Comparison of ENCODE assay signal across 8 cellular contexts in the genomic region with DNA sequence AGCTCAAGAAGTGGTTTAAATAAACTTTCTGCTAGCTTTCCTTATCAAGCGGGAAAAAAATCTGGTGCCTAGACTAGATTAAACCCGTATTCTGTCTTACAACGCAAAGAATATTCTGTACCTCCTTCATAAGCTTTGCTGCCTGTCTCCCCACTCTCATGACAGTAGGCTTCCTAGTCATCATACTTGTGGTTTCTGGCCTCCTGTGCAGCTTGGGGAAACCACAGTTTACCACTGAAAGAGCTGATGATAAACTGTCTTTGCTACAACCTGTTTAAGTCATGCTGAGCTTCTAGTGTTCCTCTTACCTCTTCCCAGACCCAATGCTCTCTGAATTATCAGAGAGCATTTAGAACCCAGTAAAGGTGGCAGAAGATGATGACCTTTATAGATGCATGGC. TPM values are rescaled to one million over a fixed set of nuclear protein-coding genes. Genes with fewer than 3 reads are reported as not detected.
DNase-seq lines count a peak whose midpoint lies in the region; ATAC-seq and TF ChIP-seq lines count a peak whose summit lies in the region.

No MANE protein-coding gene starts in this region.

- H3K9me3 Mint-ChIP-seq in memory B cell: no peaks in the 10 kb centered on the region

- ATAC-seq in HG03045 (IDR thresholded peaks at IDR 0.05; ENCODE audit: unreplicated experiment): peak; percentile 66
- peak; percentile 62 for ATAC-seq in memory B cell (ENCODE audit: low read depth)
- no peak for ATAC-seq in omental fat pad (ENCODE audit: low FRiP score)

- no peaks in the 10 kb centered on the region for H3K4me1 Mint-ChIP-seq in memory B cell

- DNase-seq in GM19238 (ENCODE audit: insufficient read length, low spot score) (peak; percentile 19), memory B cell (ENCODE audit: low spot score in 2 of 2) (no peak), omental fat pad (ENCODE audit: low spot score) (no peak), retina (no peak), anterior cingulate cortex (lab: John Stamatoyannopoulos, UW) (no peak), DMS53 treated with DMSO at 0.1 percent for 48 hours (lab: John Stamatoyannopoulos, UW; ENCODE audit: unreplicated experiment) (no peak)
- peak; percentile 32 to 54 for DNase-seq in activated CD4-positive, alpha-beta T cell treated with anti-CD3 and anti-CD28 coated beads, Interleukin-2, amount 50 U/mL, for 48 hours

- H3K36me3 Mint-ChIP-seq in memory B cell: no peaks in the 10 kb centered on the region

- H3K27me3 Mint-ChIP-seq in memory B cell: no peaks in the 10 kb centered on the region

- no peak overlapping the region for H3K4me3 Mint-ChIP-seq in memory B cell

- no peak for TF ChIP-seq CTCF in omental fat pad (IDR thresholded peaks at IDR 0.05)

- peak overlapping the region; percentile 54 for H3K27ac Mint-ChIP-seq in memory B cell

RNA-seq across cellular contexts. Expression of gene PODXL, which starts 55.0 kb away (rescaled TPM):
- 100 to 1,000 TPM in 1 of 4 donors, 10 to 100 TPM in 3; 40.0 to 102 (median 71.6) TPM for total RNA-seq in omental fat pad

Comparison
In these comparisons a context has a peak if more than half of its experiments do, and no peak if none do; other contexts are left out.
1. DNase-seq: peak in GM19238 (single experiment) and activated CD4-positive, alpha-beta T cell treated with anti-CD3 and anti-CD28 coated beads, Interleukin-2, amount 50 U/mL, for 48 hours (2 of 2); none in memory B cell (0 of 2), omental fat pad (single experiment), retina (single experiment), anterior cingulate cortex (0 of 58) and DMS53 treated with DMSO at 0.1 percent for 48 hours (single experiment).